In genomic region chr4:47462799-47463234, GRCh38 we compare ENCODE assay signal across 8 cellular contexts. TPM values are rescaled to one million over a fixed set of nuclear protein-coding genes. Genes with fewer than 3 reads are reported as not detected.
DNase-seq lines count a peak whose midpoint lies in the region; ATAC-seq and TF ChIP-seq lines count a peak whose summit lies in the region.

No MANE protein-coding gene starts in this region.

- no peaks in the 10 kb centered on the region for H3K27me3 Mint-ChIP-seq in activated T-cell treated with anti-CD3 and anti-CD28 coated beads, Interleukin-2, amount 50 U/mL, for 24 hours
- peaks cover 6% of the 10 kb centered on the region; the same call in 1 of the 2 replicates for H3K27me3 Mint-ChIP-seq in WTC11 (ENCODE audit: low read depth)

- peak overlapping the region; percentile 29 to 92 (median 86) for H3K27ac ChIP-seq in heart left ventricle
- H3K27ac ChIP-seq in skeletal muscle tissue (ENCODE audit: low read depth, low read length): no peak overlapping the region

- CTCF ChIA-PET in WTC11 (lab: Charles Lee): interaction anchor here (0.8 to 1.3 kb wide), 6 partner anchors 19 to 374 kb away, joined by 3 to 21 read pairs (median 6); partner anchors contain the start of gene ATP10D

- H3K9me3 ChIP-seq in heart left ventricle (no peaks in the 10 kb centered on the region), skeletal muscle tissue (ENCODE audit: control insufficient read depth in 3 of 3, low read length in 3 of 3) (no peaks in the 10 kb centered on the region)

- H3K27me3 ChIP-seq in heart left ventricle: no peaks in the 10 kb centered on the region
- H3K27me3 ChIP-seq in skeletal muscle tissue (ENCODE audit: control insufficient read depth in 3 of 3, insufficient read depth in 3 of 3, low read length in 3 of 3): no peaks in the 10 kb centered on the region

- intact Hi-C loops in heart left ventricle (cut with DNase I): loop anchor here in 8 of 10 donors (1.0 to 10.0 kb wide), 6 partner anchors 22 to 104 kb away; partner anchors contain the start of gene ATP10D (in 4 of the 8)

- DNase-seq in activated T-cell treated with anti-CD3 and anti-CD28 coated beads, Interleukin-2, amount 50 U/mL, for 24 hours: no peak
- DNase-seq in activated T-cell treated with anti-CD3 and anti-CD28 coated beads, Interleukin-2, amount 50 U/mL, for 1 hour: no peak
- DNase-seq in WTC11 (ENCODE audit: low spot score) (no peak), heart left ventricle (no peak), T-helper 9 cell (no peak)
- DNase-seq in stimulated activated naive CD4-positive, alpha-beta T cell treated with Interleukin-2 at 50 U/mL for 16 hours (lab: John Stamatoyannopoulos, UW): no peak

- TF ChIP-seq POLR2A in heart left ventricle (IDR thresholded peaks at IDR 0.05): no peak

- H3K4me1 ChIP-seq in heart left ventricle: peaks cover 0 to 30% (median 4%) of the 10 kb centered on the region in 12 donors
- H3K4me1 ChIP-seq in skeletal muscle tissue (ENCODE audit: control insufficient read depth in 3 of 3, insufficient read depth in 3 of 3, low read length in 3 of 3): peaks cover 0 to 4% (median 0%) of the 10 kb centered on the region in 3 donors

- peaks cover 38% of the 10 kb centered on the region for H3K4me1 Mint-ChIP-seq in activated T-cell treated with anti-CD3 and anti-CD28 coated beads, Interleukin-2, amount 50 U/mL, for 24 hours (ENCODE audit: low read depth)
- peaks cover 18% of the 10 kb centered on the region for H3K4me1 Mint-ChIP-seq in WTC11

- TF ChIP-seq CTCF in WTC11 (IDR thresholded peaks at IDR 0.05): no peak
- TF ChIP-seq CTCF in heart left ventricle (IDR thresholded peaks at IDR 0.05): no peak

- H3K9me3 Mint-ChIP-seq in activated T-cell treated with anti-CD3 and anti-CD28 coated beads, Interleukin-2, amount 50 U/mL, for 24 hours: no peaks in the 10 kb centered on the region
- H3K9me3 Mint-ChIP-seq in WTC11: no peaks in the 10 kb centered on the region

- ATAC-seq in HG03095 (IDR thresholded peaks at IDR 0.05; ENCODE audit: unreplicated experiment): peak; percentile 24
- peak; percentile 44 for ATAC-seq in WTC11
- peak in 3 of 4 donors; percentile 2 to 7 (median 2) for ATAC-seq in heart left ventricle

- peaks cover 28% of the 10 kb centered on the region for H3K36me3 Mint-ChIP-seq in activated T-cell treated with anti-CD3 and anti-CD28 coated beads, Interleukin-2, amount 50 U/mL, for 24 hours (ENCODE audit: low read depth)
- H3K36me3 Mint-ChIP-seq in WTC11: no peaks in the 10 kb centered on the region

- peak overlapping the region; percentile 87 for H3K4me3 Mint-ChIP-seq in activated T-cell treated with anti-CD3 and anti-CD28 coated beads, Interleukin-2, amount 50 U/mL, for 24 hours
- peak overlapping the region; percentile 89 for H3K4me3 Mint-ChIP-seq in WTC11

- POLR2A ChIA-PET in WTC11 (lab: Charles Lee): interaction anchor here (1.1 kb wide), 1 partner anchor 22 kb away, joined by 10 read pairs; the partner anchor contains the start of gene ATP10D

- H3K36me3 ChIP-seq in heart left ventricle (peaks cover 0 to 21% (median 7%) of the 10 kb centered on the region in 9 donors), skeletal muscle tissue (ENCODE audit: control insufficient read depth in 3 of 3, insufficient read depth in 3 of 3, low read length in 3 of 3) (peaks cover 0 to 2% (median 0%) of the 10 kb centered on the region in 3 donors)

- 8 to 12% (median 10%) methylated on average over 6 of the region's 6 CpGs for WGBS in heart left ventricle, 4 donors

- peak overlapping the region; percentile 84 for H3K27ac Mint-ChIP-seq in activated T-cell treated with anti-CD3 and anti-CD28 coated beads, Interleukin-2, amount 50 U/mL, for 24 hours
- peak overlapping the region; percentile 68 for H3K27ac Mint-ChIP-seq in WTC11

- peak overlapping the region; percentile 64 to 92 (median 77) for H3K4me3 ChIP-seq in heart left ventricle
- H3K4me3 ChIP-seq in skeletal muscle tissue (ENCODE audit: low read length in 3 of 3): peak overlapping the region; percentile 75 to 95 (median 79)

- peak overlapping the region; percentile 72 to 84 (median 81) for H3K9ac ChIP-seq in skeletal muscle tissue (ENCODE audit: low read depth in 1 of 3, low read length in 3 of 3)

TF ChIP-seq in WTC11, 78 proteins besides CTCF, POLR2A, EP300 and RAD21:
- no peak for TF ChIP-seq CDX4 (CRISPR knock-in tag; IDR thresholded peaks at IDR 0.05; ENCODE audit: borderline replicate concordance)
- TF ChIP-seq EMX1 (CRISPR knock-in tag; IDR thresholded peaks at IDR 0.05): no peak
- no peak for TF ChIP-seq HMGA2 (CRISPR knock-in tag; IDR thresholded peaks at IDR 0.05)
- TF ChIP-seq ATF3 (CRISPR knock-in tag; conservative IDR thresholded peaks at IDR 0.05): no peak
- TF ChIP-seq E2F5 (CRISPR knock-in tag; IDR thresholded peaks at IDR 0.05): no peak

RNA-seq across cellular contexts. Expression of gene COMMD8, which starts 0.7 kb away (rescaled TPM):
- total RNA-seq in WTC11 (2021) (7.1 to 8.1 TPM (median 8.1 TPM) in 3 replicates), heart left ventricle (10 to 100 TPM in 8 of 9 donors, 1 to 10 TPM in 1; 4.6 to 22.3 (median 18.4) TPM), skeletal muscle tissue (4.7 TPM)
- polyA plus RNA-seq in heart left ventricle: 10 to 100 TPM; 13.7 to 27.9 TPM

RNA-seq across cellular contexts. Expression of gene ATP10D, which starts 22.3 kb away (rescaled TPM):
- total RNA-seq in WTC11 (2021) (3.1 to 4.6 TPM (median 4.6 TPM) in 3 replicates), heart left ventricle (10 to 100 TPM in 2 of 9 donors, 1 to 10 TPM in 7; 5.4 to 22.1 (median 8.1) TPM), skeletal muscle tissue (18.8 TPM)
- 1 to 10 TPM; 2.2 to 4.2 TPM for polyA plus RNA-seq in heart left ventricle
